1 cellular context compared by ENCODE assay signal in the genomic region with DNA sequence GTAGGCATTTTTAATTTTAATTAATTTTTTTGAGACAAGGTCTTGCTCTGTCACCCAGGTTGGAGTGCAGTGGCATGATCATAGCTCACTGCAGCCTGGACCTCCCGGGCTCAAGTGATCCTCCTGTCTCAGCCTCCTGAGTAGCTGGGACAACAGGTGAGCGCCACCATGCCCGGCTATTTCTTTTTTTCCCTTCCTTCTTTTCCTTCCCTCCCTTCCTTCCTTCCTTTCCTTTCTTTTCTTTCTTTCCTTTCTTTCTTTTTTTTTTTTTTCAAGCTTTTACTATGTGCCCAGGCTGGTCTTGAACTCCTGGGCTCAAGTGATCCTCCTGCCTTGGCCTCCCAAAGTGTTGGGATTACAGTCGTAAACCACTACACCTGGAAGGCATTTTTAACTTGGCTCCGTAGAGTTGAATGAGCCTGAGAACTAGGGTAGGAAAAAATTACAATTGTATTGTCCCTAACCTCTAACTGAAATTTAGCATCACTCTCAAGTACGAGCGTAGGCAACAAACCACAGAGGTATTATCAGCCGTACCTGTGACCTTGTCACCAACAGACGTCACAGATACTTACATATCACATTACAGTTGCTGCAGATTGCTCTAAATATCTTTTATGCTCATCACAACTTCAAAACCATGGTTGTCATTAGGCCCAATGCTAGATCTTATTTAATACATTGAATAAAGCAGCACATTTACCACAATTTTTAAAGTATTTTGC.
TF ChIP-seq lines count a peak whose summit lies in the region.

No MANE protein-coding gene starts in this region.

TF ChIP-seq in K562, 482 proteins besides CTCF, POLR2A, EP300 and RAD21:
- TF ChIP-seq, protein P1, sequence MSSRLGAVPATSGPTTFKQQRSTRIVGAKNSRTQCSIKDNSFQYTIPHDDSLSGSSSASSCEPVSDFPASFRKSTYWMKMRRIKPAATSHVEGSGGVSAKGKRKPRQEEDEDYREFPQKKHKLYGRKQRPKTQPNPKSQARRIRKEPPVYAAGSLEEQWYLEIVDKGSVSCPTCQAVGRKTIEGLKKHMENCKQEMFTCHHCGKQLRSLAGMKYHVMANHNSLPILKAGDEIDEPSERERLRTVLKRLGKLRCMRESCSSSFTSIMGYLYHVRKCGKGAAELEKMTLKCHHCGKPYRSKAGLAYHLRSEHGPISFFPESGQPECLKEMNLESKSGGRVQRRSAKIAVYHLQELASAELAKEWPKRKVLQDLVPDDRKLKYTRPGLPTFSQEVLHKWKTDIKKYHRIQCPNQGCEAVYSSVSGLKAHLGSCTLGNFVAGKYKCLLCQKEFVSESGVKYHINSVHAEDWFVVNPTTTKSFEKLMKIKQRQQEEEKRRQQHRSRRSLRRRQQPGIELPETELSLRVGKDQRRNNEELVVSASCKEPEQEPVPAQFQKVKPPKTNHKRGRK (tag; IDR thresholded peaks at IDR 0.05), result peak; percentile 77
- no peak for TF ChIP-seq JUND (IDR thresholded peaks at IDR 0.05; ENCODE audit: borderline replicate concordance, low read depth, low read length)
- TF ChIP-seq JUND (tag; IDR thresholded peaks at IDR 0.05; ENCODE audit: borderline replicate concordance, low read depth, low read length), result no peak
- no peak for TF ChIP-seq HDAC6 (IDR thresholded peaks at IDR 0.05; ENCODE audit: low read depth, low read length)
- TF ChIP-seq FIP1L1 (IDR thresholded peaks at IDR 0.05; ENCODE audit: low read depth, low read length, poor library complexity, severe bottlenecking), result no peak
- TF ChIP-seq, protein P2, sequence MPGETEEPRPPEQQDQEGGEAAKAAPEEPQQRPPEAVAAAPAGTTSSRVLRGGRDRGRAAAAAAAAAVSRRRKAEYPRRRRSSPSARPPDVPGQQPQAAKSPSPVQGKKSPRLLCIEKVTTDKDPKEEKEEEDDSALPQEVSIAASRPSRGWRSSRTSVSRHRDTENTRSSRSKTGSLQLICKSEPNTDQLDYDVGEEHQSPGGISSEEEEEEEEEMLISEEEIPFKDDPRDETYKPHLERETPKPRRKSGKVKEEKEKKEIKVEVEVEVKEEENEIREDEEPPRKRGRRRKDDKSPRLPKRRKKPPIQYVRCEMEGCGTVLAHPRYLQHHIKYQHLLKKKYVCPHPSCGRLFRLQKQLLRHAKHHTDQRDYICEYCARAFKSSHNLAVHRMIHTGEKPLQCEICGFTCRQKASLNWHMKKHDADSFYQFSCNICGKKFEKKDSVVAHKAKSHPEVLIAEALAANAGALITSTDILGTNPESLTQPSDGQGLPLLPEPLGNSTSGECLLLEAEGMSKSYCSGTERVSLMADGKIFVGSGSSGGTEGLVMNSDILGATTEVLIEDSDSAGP (CRISPR knock-in tag; IDR thresholded peaks at IDR 0.05), result no peak
- TF ChIP-seq, protein P3, sequence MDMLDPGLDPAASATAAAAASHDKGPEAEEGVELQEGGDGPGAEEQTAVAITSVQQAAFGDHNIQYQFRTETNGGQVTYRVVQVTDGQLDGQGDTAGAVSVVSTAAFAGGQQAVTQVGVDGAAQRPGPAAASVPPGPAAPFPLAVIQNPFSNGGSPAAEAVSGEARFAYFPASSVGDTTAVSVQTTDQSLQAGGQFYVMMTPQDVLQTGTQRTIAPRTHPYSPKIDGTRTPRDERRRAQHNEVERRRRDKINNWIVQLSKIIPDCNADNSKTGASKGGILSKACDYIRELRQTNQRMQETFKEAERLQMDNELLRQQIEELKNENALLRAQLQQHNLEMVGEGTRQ (CRISPR knock-in tag; IDR thresholded peaks at IDR 0.05), result no peak
- TF ChIP-seq NR2C1 (IDR thresholded peaks at IDR 0.05), result no peak
- TF ChIP-seq NR2C1 (tag; IDR thresholded peaks at IDR 0.05), result no peak
- TF ChIP-seq TGIF2 (CRISPR knock-in tag; IDR thresholded peaks at IDR 0.05), result no peak
